ENCODE assay signal across 10 cellular contexts in the genomic region with DNA sequence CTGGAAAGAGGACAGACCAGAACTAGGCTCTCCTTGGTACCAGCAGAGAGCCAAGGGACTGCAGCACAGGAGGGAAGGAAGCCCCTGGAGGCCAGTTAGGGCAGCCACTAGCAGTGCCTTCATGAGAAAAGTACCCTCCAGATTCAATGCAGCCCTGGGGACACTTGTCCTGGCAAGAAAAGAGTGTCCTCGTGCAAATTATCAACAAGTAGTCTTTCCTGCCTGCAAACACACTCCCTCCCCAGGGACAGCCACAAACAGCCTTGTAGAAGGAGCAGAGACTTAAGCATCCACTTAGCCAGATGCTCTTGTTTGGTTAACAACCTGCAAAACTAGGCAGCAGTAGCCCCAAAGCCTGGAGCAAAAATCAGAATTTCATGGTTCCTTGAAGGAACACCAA. TPM values are rescaled to one million over a fixed set of nuclear protein-coding genes. Genes with fewer than 3 reads are reported as not detected.
A peak's percentile ranks its signal among the peaks of the same experiment; 100 is the strongest.
DNase-seq lines count a peak whose midpoint lies in the region; ATAC-seq and TF ChIP-seq lines count a peak whose summit lies in the region.
"Had no signal": no experiment of that assay in that cellular context is flagged by ENCODE, and none has a peak within 500 bp of the region (broad histone marks: within the 10 kb centered on the region; RNA-seq: fewer than 3 reads in every experiment).

No MANE protein-coding gene starts in this region.

- TF ChIP-seq POLR2A in body of pancreas (IDR thresholded peaks at IDR 0.05): no peak

- in situ Hi-C loops in GM13976 (cut with MboI; ENCODE audit: low sequenced_read_pairs, unreplicated experiment): no loop called here

- no peak for TF ChIP-seq CTCF in GM13976 (IDR thresholded peaks at IDR 0.05; ENCODE audit: borderline replicate concordance, control extremely low read depth, extremely low read depth, insufficient read depth, missing control alignments)
- peak; percentile 2 for TF ChIP-seq CTCF in RWPE2 (IDR thresholded peaks at IDR 0.05; ENCODE audit: poor library complexity, severe bottlenecking)
- no peak for TF ChIP-seq CTCF in body of pancreas (IDR thresholded peaks at IDR 0.05)

- peak overlapping the region; percentile 12 for H3K27ac ChIP-seq in RWPE2 (ENCODE audit: poor library complexity, severe bottlenecking)
- H3K27ac ChIP-seq in body of pancreas: no peak overlapping the region
- H3K27ac ChIP-seq: BLaER1 had no signal

- DNase-seq in A172 (ENCODE audit: low spot score) (peak; percentile 23), GM13976 (ENCODE audit: low spot score) (peak; percentile 41), RWPE2 (ENCODE audit: low spot score) (no peak), iPS-NIHi11 (ENCODE audit: low spot score) (peak; percentile 39), body of pancreas (no peak), DMS153 treated with DMSO at 0.1 percent for 48 hours (lab: John Stamatoyannopoulos, UW; ENCODE audit: unreplicated experiment) (no peak)
- no peak for DNase-seq in activated CD8-positive, alpha-beta memory T cell treated with anti-CD3 and anti-CD28 coated beads for 24 hours
- DNase-seq: mesenchymal stem cell had no signal

- WGBS in body of pancreas, 2 donors: 18 to 50% methylated on average over 1 of the region's 1 CpG

- intact Hi-C loops in body of pancreas (cut with DNase I): no loop called here

- H3K27me3 ChIP-seq in RWPE2 (ENCODE audit: insufficient read depth, poor library complexity, severe bottlenecking): no peaks in the 10 kb centered on the region
- no peaks in the 10 kb centered on the region for H3K27me3 ChIP-seq in body of pancreas
- H3K27me3 ChIP-seq: BLaER1 had no signal

- H3K36me3 ChIP-seq in RWPE2 (ENCODE audit: low read depth): 0 out of 2 replicates have a peak, but pooled peaks cover 4% of the 10 kb centered on the region
- no peaks in the 10 kb centered on the region for H3K36me3 ChIP-seq in body of pancreas (replicated peaks in 1 of 2; ENCODE audit: insufficient read depth in 1 of 2, low read depth in 2 of 2)

- ATAC-seq in RWPE2 (ENCODE audit: low read depth) (0 out of 3 replicates have a peak, but pooled peaks have one; percentile 19), HG03432 (IDR thresholded peaks at IDR 0.05; ENCODE audit: unreplicated experiment) (no peak), body of pancreas (no peak)

- H3K4me3 ChIP-seq in RWPE2 (ENCODE audit: severe bottlenecking) (no peak overlapping the region), body of pancreas (no peak overlapping the region)
- H3K4me3 ChIP-seq: BLaER1 had no signal

- H3K4me1 ChIP-seq in RWPE2 (ENCODE audit: insufficient read depth, poor library complexity, severe bottlenecking) (peaks cover 13% of the 10 kb centered on the region), body of pancreas (no peaks in the 10 kb centered on the region)

- H3K9me3 ChIP-seq in RWPE2 (ENCODE audit: severe bottlenecking): no peaks in the 10 kb centered on the region
- H3K9me3 ChIP-seq in body of pancreas: no peaks in the 10 kb centered on the region
- H3K9me3 ChIP-seq: BLaER1 had no signal

RNA-seq across cellular contexts. Expression of a gene that starts 24.3 kb away (rescaled TPM):
- total RNA-seq in A172 (2014; rRNA removed; shearing (Covaris generic)): 22.2 and 29.7 TPM in 2 replicates
- 10 to 100 TPM; 13.7 to 77.8 TPM for total RNA-seq in body of pancreas

RNA-seq across cellular contexts. Expression of a gene that starts 51.9 kb away (rescaled TPM):
- 1,859 and 2,439 TPM in 2 replicates for total RNA-seq in A172 (2014; rRNA removed; shearing (Covaris generic))
- 100 to 1,000 TPM; 450 to 486 TPM for total RNA-seq in body of pancreas

Comparison
In these comparisons a context has a peak if more than half of its experiments do, and no peak if none do; other contexts are left out.
1. DNase-seq: peak in A172 (single experiment), GM13976 (single experiment) and iPS-NIHi11 (single experiment); none in RWPE2 (single experiment), activated CD8-positive, alpha-beta memory T cell treated with anti-CD3 and anti-CD28 coated beads for 24 hours (single experiment), body of pancreas (0 of 4) and DMS153 treated with DMSO at 0.1 percent for 48 hours (single experiment).